In genomic region chr7:39833180-39833788, GRCh38 we compare ENCODE assay signal across 8 cellular contexts.
DNase-seq lines count a peak whose midpoint lies in the region; ATAC-seq, FAIRE-seq and TF ChIP-seq lines count a peak whose summit lies in the region.
"Not testable (repeated sequence)": the region's sequence is repeated elsewhere in the genome, so short reads cannot be mapped to it uniquely, and the experiment has no call there.

No MANE protein-coding gene starts in this region.

- not testable (repeated sequence) for H4K20me1 ChIP-seq in GM12878 (ENCODE audit: control insufficient read depth, insufficient read depth)

- intact Hi-C loops in CD8-positive, alpha-beta T cell (cut with DNase I, micrococcal nuclease); activated B cell treated with CpG ODN at 0.5 μM for 24 hours (cut with micrococcal nuclease); GM12878 (cut with micrococcal nuclease; ENCODE audit: unreplicated experiment); heart left ventricle (cut with DNase I): not testable (repeated sequence)

- TF ChIP-seq POLR2A in GM12878 (IDR thresholded peaks at IDR 0.05; ENCODE audit: low read depth, low read length); heart left ventricle (IDR thresholded peaks at IDR 0.05): not testable (repeated sequence)

- not testable (repeated sequence) for H3K36me3 Mint-ChIP-seq in CD8-positive, alpha-beta T cell; activated B cell treated with CpG ODN at 0.5 μM for 24 hours (ENCODE audit: low read depth); nephron progenitor cell (ENCODE audit: low read depth)

- not testable (repeated sequence) for H3K4me1 ChIP-seq in CD8-positive, alpha-beta T cell (ENCODE audit: insufficient read depth, low read length); GM12878 (ENCODE audit: control insufficient read depth, insufficient read depth, low read length); heart left ventricle

- not testable (repeated sequence) for TF ChIP-seq RAD21 in GM12878 (IDR thresholded peaks at IDR 0.05; ENCODE audit: insufficient read depth, low read depth, low read length)

- RAD21 ChIA-PET in GM12878 (lab: Charles Lee; ENCODE audit: unreplicated experiment), result not testable (repeated sequence)

- H3K4me1 Mint-ChIP-seq in CD8-positive, alpha-beta T cell (ENCODE audit: low read depth); activated B cell treated with CpG ODN at 0.5 μM for 24 hours: not testable (repeated sequence)
- peaks cover 34% of the 10 kb centered on the region for H3K4me1 Mint-ChIP-seq in nephron progenitor cell

- H3K27me3 ChIP-seq in CD8-positive, alpha-beta T cell (ENCODE audit: insufficient read depth, low read length); GM12878 (replicated peaks in 1 of 2; ENCODE audit: control insufficient read depth in 2 of 2, insufficient read depth in 2 of 2, low read length in 1 of 2): not testable (repeated sequence)
- peaks cover 0 to 31% (median 6%) of the 10 kb centered on the region in 9 donors for H3K27me3 ChIP-seq in heart left ventricle

- SMC1A ChIA-PET in GM12878 (lab: Charles Lee; ENCODE audit: uncharacterized antibody, unreplicated experiment), result not testable (repeated sequence)

- DNase-seq in CD8-positive, alpha-beta T cell, result peak in 3 of 7 experiments; percentile 23 to 51 (median 31)
- peak; percentile 16 for DNase-seq in NCI-H226
- not testable (repeated sequence) for DNase-seq in activated B cell treated with CpG ODN at 0.5 μM for 24 hours; GM12878 (ENCODE audit: low read depth, low spot score)
- DNase-seq in heart left ventricle, result peak; percentile 29 to 74 (median 54)
- peak; percentile 84 for DNase-seq in nephron progenitor cell
- peak; percentile 13 to 22 for DNase-seq in stimulated activated CD8-positive, alpha-beta memory T cell treated with anti-CD3 and anti-CD28 coated beads, Interleukin-7, amount 100 ng/mL, for 48 hours (ENCODE audit: extremely low read depth in 1 of 2, low read depth in 1 of 2)

- in situ Hi-C loops in GM12878 (cut with MboI), result not testable (repeated sequence)

- peaks cover 52% of the 10 kb centered on the region for H3K27me3 Mint-ChIP-seq in CD8-positive, alpha-beta T cell (ENCODE audit: low read depth)
- H3K27me3 Mint-ChIP-seq in activated B cell treated with CpG ODN at 0.5 μM for 24 hours (peaks cover 48% of the 10 kb centered on the region), nephron progenitor cell (ENCODE audit: low read depth, poor library complexity) (peaks cover 52% of the 10 kb centered on the region)

- POLR2A ChIA-PET in CD8-positive, alpha-beta T cell (lab: Charles Lee); activated B cell treated with CpG ODN at 0.5 μM for 24 hours (lab: Charles Lee): not testable (repeated sequence)
- POLR2A ChIA-PET in GM12878 (lab: Charles Lee), result interaction anchor here (0.6 kb wide), 1 partner anchor 174 kb away, joined by 3 read pairs; no protein-coding TSS in a partner anchor

- H3K9me3 Mint-ChIP-seq in CD8-positive, alpha-beta T cell; activated B cell treated with CpG ODN at 0.5 μM for 24 hours; nephron progenitor cell: not testable (repeated sequence)

- H2AFZ ChIP-seq in GM12878 (ENCODE audit: control insufficient read depth, low read depth, low read length), result not testable (repeated sequence)

- not testable (repeated sequence) for H3K36me3 ChIP-seq in CD8-positive, alpha-beta T cell (ENCODE audit: insufficient read depth, low read length); GM12878 (ENCODE audit: control insufficient read depth in 2 of 2, insufficient read depth in 2 of 2, low read length in 1 of 2); heart left ventricle

- H3K4me3 Mint-ChIP-seq in CD8-positive, alpha-beta T cell, result peak overlapping the region; percentile 63
- H3K4me3 Mint-ChIP-seq in activated B cell treated with CpG ODN at 0.5 μM for 24 hours, result peak overlapping the region; percentile 63
- peak overlapping the region; percentile 82 for H3K4me3 Mint-ChIP-seq in nephron progenitor cell

- H3K4me2 ChIP-seq in GM12878 (ENCODE audit: control insufficient read depth, insufficient read depth), result 0 out of 2 replicates have a peak overlapping the region, but pooled peaks have one; percentile 42

- not testable (repeated sequence) for H3K79me2 ChIP-seq in GM12878 (ENCODE audit: control insufficient read depth, insufficient read depth, low read length)

- TF ChIP-seq EP300 in GM12878 (IDR thresholded peaks at IDR 0.05; ENCODE audit: borderline replicate concordance in 1 of 2, control insufficient read depth in 1 of 2, low read depth in 2 of 2, low read length in 2 of 2), result not testable (repeated sequence)

- 3% methylated on average over 58 of the region's 71 CpGs for WGBS in GM12878 (ENCODE audit: insufficient coverage, insufficient replicate concordance, low lambda C conversion rate, missing lambda C conversion rate)
- WGBS in heart left ventricle, 4 donors, result 0 to 1% (median 1%) methylated on average over 70 to 71 of the region's 71 CpGs

- not testable (repeated sequence) for FAIRE-seq in GM12878 (lab: Jason Lieb, UNC)

- H3K27ac ChIP-seq in CD8-positive, alpha-beta T cell (ENCODE audit: low read depth, low read length); GM12878 (ENCODE audit: control insufficient read depth, insufficient read depth); heart left ventricle: not testable (repeated sequence)

- CTCF ChIA-PET in CD8-positive, alpha-beta T cell (lab: Charles Lee); activated B cell treated with CpG ODN at 0.5 μM for 24 hours (lab: Charles Lee); GM12878 (lab: Yijun Ruan, JAX): not testable (repeated sequence)

- not testable (repeated sequence) for H3K9me3 ChIP-seq in CD8-positive, alpha-beta T cell (ENCODE audit: low read length); GM12878 (replicated peaks; ENCODE audit: control insufficient read depth, insufficient read depth, low read length); heart left ventricle

- not testable (repeated sequence) for TF ChIP-seq CTCF in CD8-positive, alpha-beta T cell (IDR thresholded peaks at IDR 0.05); activated B cell treated with CpG ODN at 0.5 μM for 24 hours (IDR thresholded peaks at IDR 0.05); GM12878 (IDR thresholded peaks at IDR 0.05 in 2 of 3, conservative IDR thresholded peaks at IDR 0.05 in 1 of 3; ENCODE audit: control insufficient read depth in 2 of 3, extremely low read depth in 1 of 3, insufficient read depth in 1 of 3, low read depth in 3 of 3, low read length in 3 of 3); nephron progenitor cell (IDR thresholded peaks at IDR 0.05)
- peak in 1 of 12 donors; percentile 13 for TF ChIP-seq CTCF in heart left ventricle (IDR thresholded peaks at IDR 0.05)

- not testable (repeated sequence) for H3K27ac Mint-ChIP-seq in CD8-positive, alpha-beta T cell; activated B cell treated with CpG ODN at 0.5 μM for 24 hours; nephron progenitor cell

- peak; percentile 75 for ATAC-seq in CD8-positive, alpha-beta T cell
- peak; percentile 58 for ATAC-seq in HG02763 (IDR thresholded peaks at IDR 0.05; ENCODE audit: unreplicated experiment)
- peak; percentile 42 for ATAC-seq in activated B cell treated with CpG ODN at 0.5 μM for 24 hours (ENCODE audit: low read depth)
- peak; percentile 81 for ATAC-seq in GM12878
- peak in 3 of 4 donors; percentile 65 to 95 (median 93) for ATAC-seq in heart left ventricle

- BruUV-seq in GM12878 (replicated peaks; lab: Mats Ljungman, UMichigan), result not testable (repeated sequence)

- peak overlapping the region; percentile 12 for H3K4me3 ChIP-seq in CD8-positive, alpha-beta T cell (ENCODE audit: low read depth, low read length)
- H3K4me3 ChIP-seq in GM12878, result not testable (repeated sequence)
- peak overlapping the region in 11 of 12 donors; percentile 37 to 60 (median 55) for H3K4me3 ChIP-seq in heart left ventricle

- H3K9ac ChIP-seq in GM12878 (ENCODE audit: control insufficient read depth, insufficient read depth, low read length), result not testable (repeated sequence)

TF ChIP-seq in GM12878, 131 proteins besides CTCF, POLR2A, EP300 and RAD21:
- peak; percentile 56 for TF ChIP-seq SUZ12 (IDR thresholded peaks at IDR 0.05; ENCODE audit: unreplicated experiment)

Comparison
In these comparisons a context has a peak if more than half of its experiments do, and no peak if none do; other contexts are left out.
1. ATAC-seq: peak in every context shown above with its lines; median percentile 93 in heart left ventricle; 81 in GM12878; 75 in CD8-positive, alpha-beta T cell; 58 in HG02763; 42 in activated B cell treated with CpG ODN at 0.5 μM for 24 hours.